Comparison of ENCODE assay signal across 1 cellular context in the genomic region with DNA sequence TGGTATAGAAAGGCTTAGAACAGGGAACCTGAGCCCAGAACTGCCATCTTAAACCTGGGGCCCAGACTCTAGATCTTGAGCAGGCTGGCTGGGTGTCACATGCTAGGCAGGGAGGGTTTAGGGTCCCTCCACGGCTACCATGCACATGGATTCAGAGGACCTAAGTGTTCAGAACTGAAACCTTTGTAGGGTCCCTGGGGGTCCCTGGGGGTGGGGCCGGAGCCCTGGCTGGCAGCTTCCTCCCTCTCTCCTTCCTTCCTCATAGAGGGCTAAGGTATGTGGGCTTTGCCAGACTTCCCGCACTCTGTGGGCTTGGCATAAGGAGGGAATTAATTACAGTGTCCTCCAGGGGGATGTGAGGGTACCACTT.
TF ChIP-seq lines count a peak whose summit lies in the region.

No MANE protein-coding gene starts in this region.

TF ChIP-seq in endothelial cell of umbilical vein, 7 proteins besides CTCF, POLR2A, EP300 and RAD21:
- TF ChIP-seq POLR2AphosphoS5 (IDR thresholded peaks at IDR 0.05; ENCODE audit: insufficient read depth, low read depth, low read length) (peak; percentile 13), GATA2 (IDR thresholded peaks at IDR 0.05; ENCODE audit: insufficient read depth, insufficient read length, low read depth, low read length) (no peak)
TF ChIP-seq in endothelial cell of umbilical vein: peak in this region for 1.
